ENCODE assay signal across 9 cellular contexts in genomic region chr19:679418-680286, GRCh38. TPM values are rescaled to one million over a fixed set of nuclear protein-coding genes. Genes with fewer than 3 reads are reported as not detected.
DNase-seq lines count a peak whose midpoint lies in the region; ATAC-seq, FAIRE-seq and TF ChIP-seq lines count a peak whose summit lies in the region.
"Had no signal": no experiment of that assay in that cellular context is flagged by ENCODE, and none has a peak within 500 bp of the region (broad histone marks: within the 10 kb centered on the region; RNA-seq: fewer than 3 reads in every experiment).

No MANE protein-coding gene starts in this region.

- H2BK5ac ChIP-seq in H1 (ENCODE audit: low read depth, low read length) (no peak overlapping the region), mesendoderm (ENCODE audit: low read length) (no peak overlapping the region)

- DNase-seq in C1 segment of cervical spinal cord (lab: John Stamatoyannopoulos, UW) (peak in 9 of 14 donors; percentile 30 to 80 (median 62)), H1 (ENCODE audit: low read depth in 1 of 2, low spot score in 2 of 2) (no peak), mesendoderm (peak; percentile 55), hippocampal formation (lab: John Stamatoyannopoulos, UW) (no peak)

- H4K20me1 ChIP-seq in H1 (replicated peaks in 1 of 2; ENCODE audit: control insufficient read depth in 1 of 2, insufficient read depth in 2 of 2, low read length in 2 of 2) = peaks cover 0 to 7% of the 10 kb centered on the region in 2 experiments

- H4K8ac ChIP-seq in H1 (ENCODE audit: extremely low read depth, insufficient read depth, low read length) = no peak overlapping the region; the same call in 1 of the 2 replicates
- peak overlapping the region; percentile 17 for H4K8ac ChIP-seq in mesendoderm (ENCODE audit: low read depth, low read length)

- H3K23me2 ChIP-seq in H1 (ENCODE audit: low read depth, low read length) = peaks cover 6% of the 10 kb centered on the region; the same call in 1 of the 2 replicates

- CTCF ChIA-PET in H1 (lab: Charles Lee; ENCODE audit: partially characterized antibody) = interaction anchor here (0.8 to 1.8 kb wide), 7 partner anchors 10 to 54 kb away, joined by 4 to 16 read pairs (median 4); no protein-coding TSS in a partner anchor

- no peaks in the 10 kb centered on the region for H3K9me3 ChIP-seq in H1 (ENCODE audit: insufficient read depth in 2 of 2, low read depth in 1 of 2, low read length in 1 of 2)
- H3K9me3 ChIP-seq in subcutaneous abdominal adipose tissue (ENCODE audit: control insufficient read depth in 5 of 5, low read length in 5 of 5) = no peaks in the 10 kb centered on the region

- H2BK120ac ChIP-seq in H1 (replicated peaks; ENCODE audit: low read depth, low read length) (no peak overlapping the region), mesendoderm (ENCODE audit: low read depth, low read length) (peak overlapping the region; percentile 46)

- ATAC-seq in GM19328 (IDR thresholded peaks at IDR 0.05; ENCODE audit: unreplicated experiment) = peak; percentile 21
- ATAC-seq in HG03457 (IDR thresholded peaks at IDR 0.05; ENCODE audit: unreplicated experiment) = peak; percentile 19

- no peak overlapping the region; the same call in 1 of the 2 replicates for H2AFZ ChIP-seq in H1 (ENCODE audit: low read length)

- TF ChIP-seq CTCF in VCaP (conservative IDR thresholded peaks at IDR 0.05) (no peak), H1 (IDR thresholded peaks at IDR 0.05; ENCODE audit: control extremely low read depth in 1 of 3, insufficient read depth in 1 of 3, low read depth in 1 of 3, low read length in 3 of 3) (no peak)

- peak overlapping the region; percentile 43 for H4K5ac ChIP-seq in H1 (ENCODE audit: insufficient read length, low read depth, low read length)
- no peak overlapping the region for H4K5ac ChIP-seq in mesendoderm (ENCODE audit: low read length)

- H2AK5ac ChIP-seq in H1 (ENCODE audit: low read depth, low read length) (no peak overlapping the region), mesendoderm (ENCODE audit: low read length) (no peak overlapping the region)

- FAIRE-seq in H1 (lab: Jason Lieb, UNC) = no peak

- no peaks in the 10 kb centered on the region for H3K79me2 ChIP-seq in H1 (ENCODE audit: control insufficient read depth in 1 of 2, insufficient read depth in 2 of 2, low read length in 2 of 2)
- no peaks in the 10 kb centered on the region for H3K79me2 ChIP-seq in mesendoderm (ENCODE audit: control insufficient read depth, insufficient read depth, low read length)

- POLR2A ChIA-PET in H1 (lab: Charles Lee; ENCODE audit: partially characterized antibody) = interaction anchor here (1.1 to 2.4 kb wide), 6 partner anchors 9 to 107 kb away, joined by 3 to 11 read pairs (median 7); partner anchors contain the start of genes BSG and PALM

- H3K23ac ChIP-seq in H1 (ENCODE audit: insufficient read length) = no peak overlapping the region
- peak overlapping the region; percentile 80 for H3K23ac ChIP-seq in mesendoderm (ENCODE audit: low read length)

- H2BK12ac ChIP-seq in H1 (ENCODE audit: low read depth, low read length) = no peak overlapping the region

- no peak overlapping the region for H3K4ac ChIP-seq in H1 (replicated peaks; ENCODE audit: insufficient read length, low read depth, low read length)
- peak overlapping the region; percentile 98 for H3K4ac ChIP-seq in mesendoderm (ENCODE audit: low read depth, low read length)

- no peak for TF ChIP-seq RAD21 in H1 (IDR thresholded peaks at IDR 0.05 in 1 of 2, conservative IDR thresholded peaks at IDR 0.05 in 1 of 2; ENCODE audit: low read depth in 2 of 2, low read length in 2 of 2)

- peak overlapping the region in 3 of 4 experiments; percentile 51 to 90 (median 68); a peak in 3 of 7 replicates for H3K9ac ChIP-seq in H1 (replicated peaks in 1 of 4; ENCODE audit: extremely low read depth in 1 of 4, low read depth in 3 of 4, low read length in 3 of 4)
- H3K9ac ChIP-seq in mesendoderm (ENCODE audit: low read length) = peak overlapping the region; percentile 95
- peak overlapping the region in 4 of 5 donors; percentile 43 to 66 (median 66) for H3K9ac ChIP-seq in subcutaneous abdominal adipose tissue (ENCODE audit: low read length in 5 of 5)

- no peak for TF ChIP-seq POLR2A in H1 (IDR thresholded peaks at IDR 0.05; ENCODE audit: control extremely low read depth in 1 of 2, low read depth in 2 of 2, low read length in 2 of 2)

- H3K4me1 ChIP-seq in H1 (replicated peaks in 1 of 4; ENCODE audit: control insufficient read depth in 3 of 4, insufficient read depth in 4 of 4, low read length in 3 of 4) (peaks cover 0 to 10% (median 1%) of the 10 kb centered on the region in 4 experiments; a peak in 4 of 7 replicates), mesendoderm (ENCODE audit: control insufficient read depth, low read depth, low read length) (no peaks in the 10 kb centered on the region), subcutaneous abdominal adipose tissue (ENCODE audit: control insufficient read depth in 5 of 5, insufficient read depth in 5 of 5, low read length in 5 of 5) (peaks cover 7 to 63% (median 43%) of the 10 kb centered on the region in 5 donors)

- H3K14ac ChIP-seq in H1 (ENCODE audit: insufficient read length) = no peak overlapping the region

- H3K4me3 ChIP-seq in H1 (ENCODE audit: extremely low read depth in 1 of 4, insufficient read depth in 2 of 4, low read depth in 3 of 4, low read length in 4 of 4) (peak overlapping the region; percentile 50 to 97 (median 59)), mesendoderm (ENCODE audit: low read length) (peak overlapping the region; percentile 71), subcutaneous abdominal adipose tissue (ENCODE audit: low read depth in 1 of 5, low read length in 5 of 5) (peak overlapping the region; percentile 47 to 68 (median 57))

- H3K18ac ChIP-seq in H1 (ENCODE audit: extremely low read depth, low read length) = peak overlapping the region; percentile 19
- H3K18ac ChIP-seq in mesendoderm (ENCODE audit: low read length) = peak overlapping the region; percentile 96

- H3K56ac ChIP-seq in H1 (replicated peaks; ENCODE audit: insufficient read length, low read depth, low read length) = peak overlapping the region; percentile 59
- H3K56ac ChIP-seq in mesendoderm (ENCODE audit: low read length) = peak overlapping the region; percentile 96

- no peak for TF ChIP-seq EP300 in H1 (IDR thresholded peaks at IDR 0.05; ENCODE audit: borderline replicate concordance in 1 of 2, low read depth in 2 of 2, low read length in 2 of 2)

- H3K27ac ChIP-seq in VCaP = peak overlapping the region; percentile 95
- H3K27ac ChIP-seq in H1 (ENCODE audit: low read depth, low read length) = peak overlapping the region; percentile 77; the same call in 1 of the 2 replicates
- H3K27ac ChIP-seq in mesendoderm (ENCODE audit: low read depth, low read length) = peak overlapping the region; percentile 78
- peak overlapping the region; percentile 88 for H3K27ac ChIP-seq in subcutaneous abdominal adipose tissue (ENCODE audit: low read depth, low read length)

- 12% methylated on average over 20 of the region's 69 CpGs; no CpG with 5 or more reads in 1 of the 2 experiments for WGBS in H1 (ENCODE audit: extremely low coverage in 1 of 2, insufficient coverage in 1 of 2, insufficient read length in 1 of 2, insufficient replicate concordance in 2 of 2, low coverage in 1 of 2, low lambda C conversion rate in 2 of 2, missing lambda C conversion rate in 1 of 2), 2 experiments
- WGBS in mesendoderm (ENCODE audit: extremely low coverage, insufficient coverage, low lambda C conversion rate) = no CpG with 5 or more reads among the region's 69 CpGs

- H3K79me1 ChIP-seq in H1 (ENCODE audit: low read depth, low read length) = 0 out of 2 replicates have a peak, but pooled peaks cover 3% of the 10 kb centered on the region
- H3K79me1 ChIP-seq in mesendoderm (ENCODE audit: low read length) = no peaks in the 10 kb centered on the region

- no peak overlapping the region for H2BK15ac ChIP-seq in H1 (ENCODE audit: low read length)
- no peak overlapping the region for H2BK15ac ChIP-seq in mesendoderm (replicated peaks; ENCODE audit: low read depth)

- H3K27me3 ChIP-seq in H1 (replicated peaks in 1 of 4; ENCODE audit: control insufficient read depth in 3 of 4, extremely low read depth in 1 of 4, insufficient read depth in 3 of 4, low read length in 3 of 4) (peaks cover 0 to 21% (median 10%) of the 10 kb centered on the region in 4 experiments; a peak in 5 of 7 replicates), mesendoderm (ENCODE audit: insufficient read depth, low read length, poor library complexity) (peaks cover 4% of the 10 kb centered on the region), subcutaneous abdominal adipose tissue (ENCODE audit: control insufficient read depth in 5 of 5, insufficient read depth in 4 of 5, low read length in 5 of 5) (peaks cover 0 to 3% (median 0%) of the 10 kb centered on the region in 5 donors)

- H3K4me2 ChIP-seq in H1 (ENCODE audit: insufficient read depth in 1 of 2, low read depth in 2 of 2, low read length in 2 of 2) (peak overlapping the region; percentile 43 to 80), mesendoderm (ENCODE audit: low read length) (peak overlapping the region; percentile 77)

- no peak overlapping the region for H2BK20ac ChIP-seq in H1 (ENCODE audit: low read length)

- no peaks in the 10 kb centered on the region for H3K36me3 ChIP-seq in H1 (ENCODE audit: control insufficient read depth in 2 of 4, insufficient read depth in 4 of 4, low read length in 3 of 4)
- H3K36me3 ChIP-seq in mesendoderm (ENCODE audit: control insufficient read depth, insufficient read depth, low read length) = no peaks in the 10 kb centered on the region
- H3K36me3 ChIP-seq in subcutaneous abdominal adipose tissue (ENCODE audit: control insufficient read depth in 5 of 5, insufficient read depth in 5 of 5, low read length in 5 of 5) = peaks cover 0 to 5% (median 0%) of the 10 kb centered on the region in 5 donors

- H4K91ac ChIP-seq in H1 (replicated peaks; ENCODE audit: insufficient read length, low read length) = peak overlapping the region; percentile 54

RNA-seq across cellular contexts. Expression of gene FSTL3, which starts 3.5 kb away (rescaled TPM):
- total RNA-seq in H1 (2021; fragmentation: NEBNext Ultra II Directional; extraction: Animal tissue kit (Norgen Biotek cat#: 25700)) = 7.5 and 8.1 TPM in 2 replicates
- polyA plus RNA-seq in H1 (2011; rRNA removed) = 11.8 and 18.4 TPM in 2 replicates
- 15.2 TPM for polyA plus RNA-seq in H1 (2011; cell fraction: cytosol; rRNA removed)
- 40.2 TPM for polyA plus RNA-seq in H1 (2011; cell fraction: nucleus; rRNA removed)
- polyA plus RNA-seq in H1 (2012, experiment 1 of 2) = 4.8 to 11.0 TPM (median 9.1 TPM) in 4 replicates
- 6.6 TPM for polyA plus RNA-seq in H1 (2012, experiment 2 of 2)
- polyA plus RNA-seq in H1 (2013, experiment 1 of 2) = 5.0 TPM
- polyA plus RNA-seq in H1 (2013, experiment 2 of 2) = 4.6 TPM
- 1.9 and 2.3 TPM in 2 replicates for polyA minus RNA-seq in H1 (2011; rRNA and poly(A)+ RNA removed)
- polyA minus RNA-seq in H1 (2011; cell fraction: cytosol; rRNA and poly(A)+ RNA removed) = 7.6 TPM
- polyA minus RNA-seq in H1 (2011; cell fraction: nucleus; rRNA and poly(A)+ RNA removed) = 7.0 TPM
- polyA plus RNA-seq in mesendoderm (2013, experiment 1 of 2) = 2.3 TPM
- polyA plus RNA-seq in mesendoderm (2013, experiment 2 of 2) = 2.6 TPM

RNA-seq across cellular contexts. Expression of gene PRSS57, which starts 15.6 kb away (rescaled TPM):
- not detected in 2 replicates for total RNA-seq in H1 (2021; fragmentation: NEBNext Ultra II Directional; extraction: Animal tissue kit (Norgen Biotek cat#: 25700))
- polyA plus RNA-seq in H1 (2011; rRNA removed) = 0.09 TPM in 1 of 2 replicates, not detected in the other
- polyA plus RNA-seq in H1 (2011; cell fraction: cytosol; rRNA removed) = 0.18 TPM
- not detected for polyA plus RNA-seq in H1 (2011; cell fraction: nucleus; rRNA removed)
- not detected in 4 replicates for polyA plus RNA-seq in H1 (2012, experiment 1 of 2)
- not detected for polyA plus RNA-seq in H1 (2012, experiment 2 of 2)
- 0.04 TPM for polyA plus RNA-seq in H1 (2013, experiment 1 of 2)
- 0.07 TPM for polyA plus RNA-seq in H1 (2013, experiment 2 of 2)
- polyA minus RNA-seq in H1 (2011; rRNA and poly(A)+ RNA removed) = 0.22 TPM in 1 of 2 replicates, not detected in the other
- not detected for polyA minus RNA-seq in H1 (2011; cell fraction: cytosol; rRNA and poly(A)+ RNA removed)
- polyA minus RNA-seq in H1 (2011; cell fraction: nucleus; rRNA and poly(A)+ RNA removed) = not detected
- 0.04 TPM for polyA plus RNA-seq in mesendoderm (2013, experiment 1 of 2)
- polyA plus RNA-seq in mesendoderm (2013, experiment 2 of 2) = not detected
- total RNA-seq: T-helper 1 cell treated with Interleukin-12 subunit alpha and Interleukin-12 subunit beta and Interleukin-4 antibody, amounts not matched to agents 30 ng/mL and 1 ng/mL, for 36 hours had no signal

RNA-seq across cellular contexts. Expression of gene RNF126, which starts 16.6 kb away (rescaled TPM):
- total RNA-seq in H1 (2021; fragmentation: NEBNext Ultra II Directional; extraction: Animal tissue kit (Norgen Biotek cat#: 25700)) = 64.7 and 68.0 TPM in 2 replicates
- 21.8 and 56.5 TPM in 2 replicates for polyA plus RNA-seq in H1 (2011; rRNA removed)
- polyA plus RNA-seq in H1 (2011; cell fraction: cytosol; rRNA removed) = 41.8 TPM
- 90.9 TPM for polyA plus RNA-seq in H1 (2011; cell fraction: nucleus; rRNA removed)
- 43.7 to 67.7 TPM (median 63.8 TPM) in 4 replicates for polyA plus RNA-seq in H1 (2012, experiment 1 of 2)
- polyA plus RNA-seq in H1 (2012, experiment 2 of 2) = 52.5 TPM
- polyA plus RNA-seq in H1 (2013, experiment 1 of 2) = 85.5 TPM
- 80.6 TPM for polyA plus RNA-seq in H1 (2013, experiment 2 of 2)
- polyA minus RNA-seq in H1 (2011; rRNA and poly(A)+ RNA removed) = 5.7 and 7.1 TPM in 2 replicates
- polyA minus RNA-seq in H1 (2011; cell fraction: cytosol; rRNA and poly(A)+ RNA removed) = 31.9 TPM
- polyA minus RNA-seq in H1 (2011; cell fraction: nucleus; rRNA and poly(A)+ RNA removed) = 33.1 TPM
- 86.4 TPM for polyA plus RNA-seq in mesendoderm (2013, experiment 1 of 2)
- 86.7 TPM for polyA plus RNA-seq in mesendoderm (2013, experiment 2 of 2)

RNA-seq across cellular contexts. Expression of gene PALM, which starts 29.1 kb away (rescaled TPM):
- 16.5 TPM in 2 replicates for total RNA-seq in H1 (2021; fragmentation: NEBNext Ultra II Directional; extraction: Animal tissue kit (Norgen Biotek cat#: 25700))
- polyA plus RNA-seq in H1 (2011; rRNA removed) = 5.7 and 13.0 TPM in 2 replicates
- 6.8 TPM for polyA plus RNA-seq in H1 (2011; cell fraction: cytosol; rRNA removed)
- polyA plus RNA-seq in H1 (2011; cell fraction: nucleus; rRNA removed) = 10.6 TPM
- 10.4 to 27.0 TPM (median 21.8 TPM) in 4 replicates for polyA plus RNA-seq in H1 (2012, experiment 1 of 2)
- 11.9 TPM for polyA plus RNA-seq in H1 (2012, experiment 2 of 2)
- 12.6 TPM for polyA plus RNA-seq in H1 (2013, experiment 1 of 2)
- 14.1 TPM for polyA plus RNA-seq in H1 (2013, experiment 2 of 2)
- polyA minus RNA-seq in H1 (2011; rRNA and poly(A)+ RNA removed) = 1.7 and 1.8 TPM in 2 replicates
- polyA minus RNA-seq in H1 (2011; cell fraction: cytosol; rRNA and poly(A)+ RNA removed) = 5.1 TPM
- 6.4 TPM for polyA minus RNA-seq in H1 (2011; cell fraction: nucleus; rRNA and poly(A)+ RNA removed)
- 2.0 TPM for polyA plus RNA-seq in mesendoderm (2013, experiment 1 of 2)
- 2.1 TPM for polyA plus RNA-seq in mesendoderm (2013, experiment 2 of 2)
- total RNA-seq: T-helper 1 cell treated with Interleukin-12 subunit alpha and Interleukin-12 subunit beta and Interleukin-4 antibody, amounts not matched to agents 30 ng/mL and 1 ng/mL, for 36 hours had no signal

RNA-seq across cellular contexts. Expression of gene FGF22, which starts 40.0 kb away (rescaled TPM):
- 1.7 and 1.9 TPM in 2 replicates for total RNA-seq in H1 (2021; fragmentation: NEBNext Ultra II Directional; extraction: Animal tissue kit (Norgen Biotek cat#: 25700))
- polyA plus RNA-seq in H1 (2011; rRNA removed) = 0.44 and 0.99 TPM in 2 replicates
- 1.3 TPM for polyA plus RNA-seq in H1 (2011; cell fraction: cytosol; rRNA removed)
- 4.9 TPM for polyA plus RNA-seq in H1 (2011; cell fraction: nucleus; rRNA removed)
- 1.9 to 3.1 TPM (median 2.3 TPM) in 4 replicates for polyA plus RNA-seq in H1 (2012, experiment 1 of 2)
- 0.64 TPM for polyA plus RNA-seq in H1 (2012, experiment 2 of 2)
- 0.85 TPM for polyA plus RNA-seq in H1 (2013, experiment 1 of 2)
- polyA plus RNA-seq in H1 (2013, experiment 2 of 2) = 0.81 TPM
- polyA minus RNA-seq in H1 (2011; rRNA and poly(A)+ RNA removed) = 0.22 TPM in 1 of 2 replicates, not detected in the other
- polyA minus RNA-seq in H1 (2011; cell fraction: cytosol; rRNA and poly(A)+ RNA removed) = 0.73 TPM
- 0.90 TPM for polyA minus RNA-seq in H1 (2011; cell fraction: nucleus; rRNA and poly(A)+ RNA removed)
- 0.08 TPM for polyA plus RNA-seq in mesendoderm (2013, experiment 1 of 2)
- polyA plus RNA-seq in mesendoderm (2013, experiment 2 of 2) = 0.10 TPM
- total RNA-seq: T-helper 1 cell treated with Interleukin-12 subunit alpha and Interleukin-12 subunit beta and Interleukin-4 antibody, amounts not matched to agents 30 ng/mL and 1 ng/mL, for 36 hours had no signal

Comparison
In these comparisons a context has a peak if more than half of its experiments do, and no peak if none do; other contexts are left out.
1. DNase-seq: peak in C1 segment of cervical spinal cord (9 of 14) and mesendoderm (single experiment); none in H1 (0 of 2) and hippocampal formation (0 of 2).
2. Peak in every context shown above with its lines, with median percentiles within 50 percentile points of each other: H3K27ac ChIP-seq, H3K4me3 ChIP-seq and H3K9ac ChIP-seq.